1 cellular context compared by ENCODE assay signal in genomic region chr20:50302463-50303041, GRCh38.
A peak's percentile ranks its signal among the peaks of the same experiment; 100 is the strongest.
TF ChIP-seq lines count a peak whose summit lies in the region.

No MANE protein-coding gene starts in this region.

TF ChIP-seq in HepG2, 621 proteins besides CTCF, POLR2A, EP300 and RAD21 (continued from another document):
- TF ChIP-seq, protein P1, sequence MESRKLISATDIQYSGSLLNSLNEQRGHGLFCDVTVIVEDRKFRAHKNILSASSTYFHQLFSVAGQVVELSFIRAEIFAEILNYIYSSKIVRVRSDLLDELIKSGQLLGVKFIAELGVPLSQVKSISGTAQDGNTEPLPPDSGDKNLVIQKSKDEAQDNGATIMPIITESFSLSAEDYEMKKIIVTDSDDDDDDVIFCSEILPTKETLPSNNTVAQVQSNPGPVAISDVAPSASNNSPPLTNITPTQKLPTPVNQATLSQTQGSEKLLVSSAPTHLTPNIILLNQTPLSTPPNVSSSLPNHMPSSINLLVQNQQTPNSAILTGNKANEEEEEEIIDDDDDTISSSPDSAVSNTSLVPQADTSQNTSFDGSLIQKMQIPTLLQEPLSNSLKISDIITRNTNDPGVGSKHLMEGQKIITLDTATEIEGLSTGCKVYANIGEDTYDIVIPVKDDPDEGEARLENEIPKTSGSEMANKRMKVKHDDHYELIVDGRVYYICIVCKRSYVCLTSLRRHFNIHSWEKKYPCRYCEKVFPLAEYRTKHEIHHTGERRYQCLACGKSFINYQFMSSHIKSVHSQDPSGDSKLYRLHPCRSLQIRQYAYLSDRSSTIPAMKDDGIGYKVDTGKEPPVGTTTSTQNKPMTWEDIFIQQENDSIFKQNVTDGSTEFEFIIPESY (CRISPR knock-in tag; IDR thresholded peaks at IDR 0.05): peak; percentile 87
- TF ChIP-seq NR3C1 (CRISPR knock-in tag; IDR thresholded peaks at IDR 0.05) (0 out of 2 replicates have a peak, but pooled peaks have one; percentile 10), MYC (CRISPR knock-in tag; IDR thresholded peaks at IDR 0.05; ENCODE audit: borderline replicate concordance) (peak; percentile 16; the same call in 1 of the 2 replicates), ETV6 (CRISPR knock-in tag; conservative IDR thresholded peaks at IDR 0.05) (no peak), GATAD1 (CRISPR knock-in tag; IDR thresholded peaks at IDR 0.05) (no peak), NCOA5 (CRISPR knock-in tag; IDR thresholded peaks at IDR 0.05) (0 out of 2 replicates have a peak, but pooled peaks have one; percentile 39), NFATC3 (CRISPR knock-in tag; IDR thresholded peaks at IDR 0.05) (no peak), NONO (IDR thresholded peaks at IDR 0.05) (no peak), NONO (CRISPR knock-in tag; conservative IDR thresholded peaks at IDR 0.05) (no peak), MEF2D (CRISPR knock-in tag; IDR thresholded peaks at IDR 0.05) (no peak), SRF (IDR thresholded peaks at IDR 0.05; ENCODE audit: low read depth, low read length) (no peak), ZNF317 (CRISPR knock-in tag; IDR thresholded peaks at IDR 0.05) (no peak), CCAR2 (optimal IDR thresholded peaks at IDR 0.05; ENCODE audit: low read depth, low read length) (no peak), NRL (CRISPR knock-in tag; IDR thresholded peaks at IDR 0.05; ENCODE audit: borderline replicate concordance) (0 out of 2 replicates have a peak, but pooled peaks have one; percentile 32)
- TF ChIP-seq, protein P2, sequence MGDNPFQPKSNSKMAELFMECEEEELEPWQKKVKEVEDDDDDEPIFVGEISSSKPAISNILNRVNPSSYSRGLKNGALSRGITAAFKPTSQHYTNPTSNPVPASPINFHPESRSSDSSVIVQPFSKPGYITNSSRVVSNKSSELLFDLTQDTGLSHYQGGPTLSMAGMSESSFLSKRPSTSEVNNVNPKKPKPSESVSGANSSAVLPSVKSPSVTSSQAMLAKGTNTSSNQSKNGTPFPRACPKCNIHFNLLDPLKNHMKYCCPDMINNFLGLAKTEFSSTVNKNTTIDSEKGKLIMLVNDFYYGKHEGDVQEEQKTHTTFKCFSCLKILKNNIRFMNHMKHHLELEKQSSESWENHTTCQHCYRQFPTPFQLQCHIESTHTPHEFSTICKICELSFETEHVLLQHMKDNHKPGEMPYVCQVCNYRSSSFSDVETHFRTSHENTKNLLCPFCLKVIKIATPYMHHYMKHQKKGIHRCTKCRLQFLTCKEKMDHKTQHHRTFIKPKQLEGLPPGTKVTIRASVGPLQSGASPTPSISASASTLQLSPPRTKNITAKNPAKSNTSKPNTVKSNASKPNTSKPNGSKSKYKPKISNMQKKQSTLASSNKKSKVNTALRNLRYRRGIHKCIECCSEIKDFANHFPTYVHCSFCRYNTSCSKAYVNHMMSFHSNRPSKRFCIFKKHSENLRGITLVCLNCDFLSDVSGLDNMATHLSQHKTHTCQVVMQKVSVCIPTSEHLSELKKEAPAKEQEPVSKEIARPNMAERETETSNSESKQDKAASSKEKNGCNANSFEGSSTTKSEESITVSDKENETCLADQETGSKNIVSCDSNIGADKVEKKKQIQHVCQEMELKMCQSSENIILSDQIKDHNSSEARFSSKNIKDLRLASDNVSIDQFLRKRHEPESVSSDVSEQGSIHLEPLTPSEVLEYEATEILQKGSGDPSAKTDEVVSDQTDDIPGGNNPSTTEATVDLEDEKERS (CRISPR knock-in tag; IDR thresholded peaks at IDR 0.05): 0 out of 2 replicates have a peak, but pooled peaks have one; percentile 33
- TF ChIP-seq, protein P3, sequence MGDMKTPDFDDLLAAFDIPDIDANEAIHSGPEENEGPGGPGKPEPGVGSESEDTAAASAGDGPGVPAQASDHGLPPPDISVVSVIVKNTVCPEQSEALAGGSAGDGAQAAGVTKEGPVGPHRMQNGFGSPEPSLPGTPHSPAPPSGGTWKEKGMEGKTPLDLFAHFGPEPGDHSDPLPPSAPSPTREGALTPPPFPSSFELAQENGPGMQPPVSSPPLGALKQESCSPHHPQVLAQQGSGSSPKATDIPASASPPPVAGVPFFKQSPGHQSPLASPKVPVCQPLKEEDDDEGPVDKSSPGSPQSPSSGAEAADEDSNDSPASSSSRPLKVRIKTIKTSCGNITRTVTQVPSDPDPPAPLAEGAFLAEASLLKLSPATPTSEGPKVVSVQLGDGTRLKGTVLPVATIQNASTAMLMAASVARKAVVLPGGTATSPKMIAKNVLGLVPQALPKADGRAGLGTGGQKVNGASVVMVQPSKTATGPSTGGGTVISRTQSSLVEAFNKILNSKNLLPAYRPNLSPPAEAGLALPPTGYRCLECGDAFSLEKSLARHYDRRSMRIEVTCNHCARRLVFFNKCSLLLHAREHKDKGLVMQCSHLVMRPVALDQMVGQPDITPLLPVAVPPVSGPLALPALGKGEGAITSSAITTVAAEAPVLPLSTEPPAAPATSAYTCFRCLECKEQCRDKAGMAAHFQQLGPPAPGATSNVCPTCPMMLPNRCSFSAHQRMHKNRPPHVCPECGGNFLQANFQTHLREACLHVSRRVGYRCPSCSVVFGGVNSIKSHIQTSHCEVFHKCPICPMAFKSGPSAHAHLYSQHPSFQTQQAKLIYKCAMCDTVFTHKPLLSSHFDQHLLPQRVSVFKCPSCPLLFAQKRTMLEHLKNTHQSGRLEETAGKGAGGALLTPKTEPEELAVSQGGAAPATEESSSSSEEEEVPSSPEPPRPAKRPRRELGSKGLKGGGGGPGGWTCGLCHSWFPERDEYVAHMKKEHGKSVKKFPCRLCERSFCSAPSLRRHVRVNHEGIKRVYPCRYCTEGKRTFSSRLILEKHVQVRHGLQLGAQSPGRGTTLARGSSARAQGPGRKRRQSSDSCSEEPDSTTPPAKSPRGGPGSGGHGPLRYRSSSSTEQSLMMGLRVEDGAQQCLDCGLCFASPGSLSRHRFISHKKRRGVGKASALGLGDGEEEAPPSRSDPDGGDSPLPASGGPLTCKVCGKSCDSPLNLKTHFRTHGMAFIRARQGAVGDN (CRISPR knock-in tag; IDR thresholded peaks at IDR 0.05): peak; percentile 30; the same call in 1 of the 2 replicates
- TF ChIP-seq, protein P4, sequence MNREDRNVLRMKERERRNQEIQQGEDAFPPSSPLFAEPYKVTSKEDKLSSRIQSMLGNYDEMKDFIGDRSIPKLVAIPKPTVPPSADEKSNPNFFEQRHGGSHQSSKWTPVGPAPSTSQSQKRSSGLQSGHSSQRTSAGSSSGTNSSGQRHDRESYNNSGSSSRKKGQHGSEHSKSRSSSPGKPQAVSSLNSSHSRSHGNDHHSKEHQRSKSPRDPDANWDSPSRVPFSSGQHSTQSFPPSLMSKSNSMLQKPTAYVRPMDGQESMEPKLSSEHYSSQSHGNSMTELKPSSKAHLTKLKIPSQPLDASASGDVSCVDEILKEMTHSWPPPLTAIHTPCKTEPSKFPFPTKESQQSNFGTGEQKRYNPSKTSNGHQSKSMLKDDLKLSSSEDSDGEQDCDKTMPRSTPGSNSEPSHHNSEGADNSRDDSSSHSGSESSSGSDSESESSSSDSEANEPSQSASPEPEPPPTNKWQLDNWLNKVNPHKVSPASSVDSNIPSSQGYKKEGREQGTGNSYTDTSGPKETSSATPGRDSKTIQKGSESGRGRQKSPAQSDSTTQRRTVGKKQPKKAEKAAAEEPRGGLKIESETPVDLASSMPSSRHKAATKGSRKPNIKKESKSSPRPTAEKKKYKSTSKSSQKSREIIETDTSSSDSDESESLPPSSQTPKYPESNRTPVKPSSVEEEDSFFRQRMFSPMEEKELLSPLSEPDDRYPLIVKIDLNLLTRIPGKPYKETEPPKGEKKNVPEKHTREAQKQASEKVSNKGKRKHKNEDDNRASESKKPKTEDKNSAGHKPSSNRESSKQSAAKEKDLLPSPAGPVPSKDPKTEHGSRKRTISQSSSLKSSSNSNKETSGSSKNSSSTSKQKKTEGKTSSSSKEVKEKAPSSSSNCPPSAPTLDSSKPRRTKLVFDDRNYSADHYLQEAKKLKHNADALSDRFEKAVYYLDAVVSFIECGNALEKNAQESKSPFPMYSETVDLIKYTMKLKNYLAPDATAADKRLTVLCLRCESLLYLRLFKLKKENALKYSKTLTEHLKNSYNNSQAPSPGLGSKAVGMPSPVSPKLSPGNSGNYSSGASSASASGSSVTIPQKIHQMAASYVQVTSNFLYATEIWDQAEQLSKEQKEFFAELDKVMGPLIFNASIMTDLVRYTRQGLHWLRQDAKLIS (CRISPR knock-in tag; IDR thresholded peaks at IDR 0.05): no peak
- TF ChIP-seq, protein P5, sequence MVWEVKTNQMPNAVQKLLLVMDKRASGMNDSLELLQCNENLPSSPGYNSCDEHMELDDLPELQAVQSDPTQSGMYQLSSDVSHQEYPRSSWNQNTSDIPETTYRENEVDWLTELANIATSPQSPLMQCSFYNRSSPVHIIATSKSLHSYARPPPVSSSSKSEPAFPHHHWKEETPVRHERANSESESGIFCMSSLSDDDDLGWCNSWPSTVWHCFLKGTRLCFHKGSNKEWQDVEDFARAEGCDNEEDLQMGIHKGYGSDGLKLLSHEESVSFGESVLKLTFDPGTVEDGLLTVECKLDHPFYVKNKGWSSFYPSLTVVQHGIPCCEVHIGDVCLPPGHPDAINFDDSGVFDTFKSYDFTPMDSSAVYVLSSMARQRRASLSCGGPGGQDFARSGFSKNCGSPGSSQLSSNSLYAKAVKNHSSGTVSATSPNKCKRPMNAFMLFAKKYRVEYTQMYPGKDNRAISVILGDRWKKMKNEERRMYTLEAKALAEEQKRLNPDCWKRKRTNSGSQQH (CRISPR knock-in tag; IDR thresholded peaks at IDR 0.05; ENCODE audit: low read depth): no peak
